8 cellular contexts compared by ENCODE assay signal in genomic region chr5:132293992-132294727, GRCh38. TPM values are rescaled to one million over a fixed set of nuclear protein-coding genes. Genes with fewer than 3 reads are reported as not detected.
DNase-seq lines count a peak whose midpoint lies in the region; ATAC-seq and TF ChIP-seq lines count a peak whose summit lies in the region.

TSS of gene SLC22A4 (plus strand) at chr5:132294394. CDS start at chr5:132294617, 223 bp downstream.

- peak within 1 kb of the TSS; percentile 69 for H3K4me2 ChIP-seq in SU-DHL-6 (ENCODE audit: low read depth, low read length, poor library complexity, severe bottlenecking)

- TF ChIP-seq POLR2A in adrenal gland (IDR thresholded peaks at IDR 0.05), result peak; percentile 77 to 79
- peak; percentile 6 to 77 for TF ChIP-seq POLR2A in heart left ventricle (IDR thresholded peaks at IDR 0.05)
- peak in 3 of 4 donors; percentile 65 to 86 (median 76) for TF ChIP-seq POLR2A in upper lobe of left lung (IDR thresholded peaks at IDR 0.05)

- H3F3A ChIP-seq in SU-DHL-6 (ENCODE audit: insufficient read depth), result no peaks in the 10 kb centered on the region

- H3K9ac ChIP-seq in SU-DHL-6 (ENCODE audit: low read length), result peak within 1 kb of the TSS; percentile 55

- intact Hi-C loops in adrenal gland (cut with DNase I), result loop anchor here in 1 of 2 donors (10.0 kb wide), 1 partner anchor 71 kb away; the partner anchor contains the start of gene SLC22A5
- intact Hi-C loops in heart left ventricle (cut with DNase I), result loop anchor here in 7 of 10 donors (2.0 to 10.0 kb wide), 8 partner anchors 67 to 203 kb away; partner anchors contain the start of genes SLC22A5 (in 4 of the 7), IRF1 (in 2 of the 7) and P4HA2 (in 2 of the 7)

- H3K27ac ChIP-seq in SU-DHL-6 (ENCODE audit: low read depth, low read length) (no peak within 1 kb of the TSS), adrenal gland (peak within 1 kb of the TSS; percentile 92 to 100 (median 99)), heart left ventricle (peak within 1 kb of the TSS; percentile 89 to 99 (median 97)), upper lobe of left lung (peak within 1 kb of the TSS; percentile 90 to 97 (median 96))

- H2AFZ ChIP-seq in SU-DHL-6 (ENCODE audit: low read depth, low read length, severe bottlenecking), result peak within 1 kb of the TSS; percentile 88

- no peak for TF ChIP-seq EP300 in upper lobe of left lung (IDR thresholded peaks at IDR 0.05)

- H4K20me1 ChIP-seq in SU-DHL-6 (ENCODE audit: low read depth, low read length), result no peaks in the 10 kb centered on the region

- TF ChIP-seq CTCF in GM10248 (IDR thresholded peaks at IDR 0.05; ENCODE audit: control extremely low read depth, extremely low read depth, low read depth, missing control alignments) (no peak), SU-DHL-6 (IDR thresholded peaks at IDR 0.05; ENCODE audit: insufficient read depth, low read length, poor library complexity, severe bottlenecking) (no peak), adrenal gland (IDR thresholded peaks at IDR 0.05) (no peak), heart left ventricle (IDR thresholded peaks at IDR 0.05) (peak in 3 of 12 donors; percentile 2 to 4 (median 3)), upper lobe of left lung (IDR thresholded peaks at IDR 0.05) (peak in 1 of 6 experiments; percentile 11)

- POLR2A ChIA-PET in GM10248 (lab: Yijun Ruan, JAX), result interaction anchor here (0.7 to 1.0 kb wide), 4 partner anchors 10 to 196 kb away, joined by 3 read pairs; partner anchors contain the start of gene IRF1

- H3K4me1 ChIP-seq in adrenal gland (replicated peaks in 1 of 2) (peaks cover 0 to 22% of the 10 kb centered on the region in 2 donors), heart left ventricle (peaks cover 3 to 49% (median 24%) of the 10 kb centered on the region in 12 donors), upper lobe of left lung (peaks cover 15 to 23% (median 18%) of the 10 kb centered on the region in 4 donors)

- no peaks in the 10 kb centered on the region for H3K27me3 ChIP-seq in SU-DHL-6 (ENCODE audit: low read length)
- no peaks in the 10 kb centered on the region for H3K27me3 ChIP-seq in adrenal gland
- H3K27me3 ChIP-seq in heart left ventricle, result no peaks in the 10 kb centered on the region
- H3K27me3 ChIP-seq in upper lobe of left lung, result no peaks in the 10 kb centered on the region

- ATAC-seq in HG02571 (IDR thresholded peaks at IDR 0.05; ENCODE audit: unreplicated experiment) (peak; percentile 63), heart left ventricle (peak; percentile 86 to 88 (median 87)), upper lobe of left lung (ENCODE audit: low FRiP score in 2 of 2) (peak; percentile 90 to 93)

- WGBS in adrenal gland, 4 donors, result 0 to 1% (median 0%) methylated on average over 14 to 63 of the region's 63 CpGs; no CpG with 5 or more reads in 1 of the 4 donors
- 0 to 1% (median 0%) methylated on average over 26 to 63 of the region's 63 CpGs for WGBS in heart left ventricle, 4 donors
- WGBS in upper lobe of left lung, 2 donors, result 0% methylated on average over 12 to 39 of the region's 63 CpGs

- H3K9me2 ChIP-seq in SU-DHL-6 (replicated peaks; ENCODE audit: insufficient read depth, low read length), result no peaks in the 10 kb centered on the region

- peak; percentile 86 for DNase-seq in GM10248 (ENCODE audit: extremely low spot score)
- DNase-seq in NCI-H1048 (lab: John Stamatoyannopoulos, UW), result peak; percentile 84
- peak; percentile 92 to 97 (median 95) for DNase-seq in adrenal gland
- peak; percentile 91 to 96 (median 94) for DNase-seq in heart left ventricle
- DNase-seq in pons (ENCODE audit: low spot score), result peak; percentile 70
- peak; percentile 94 to 97 for DNase-seq in upper lobe of left lung

- no peaks in the 10 kb centered on the region for H3K9me3 ChIP-seq in SU-DHL-6 (ENCODE audit: insufficient read depth, low read length)
- H3K9me3 ChIP-seq in adrenal gland (replicated peaks in 1 of 3), result no peaks in the 10 kb centered on the region
- H3K9me3 ChIP-seq in heart left ventricle, result no peaks in the 10 kb centered on the region
- no peaks in the 10 kb centered on the region for H3K9me3 ChIP-seq in upper lobe of left lung

- H3K4me3 ChIP-seq in SU-DHL-6 (ENCODE audit: insufficient read depth, low read length, poor library complexity, severe bottlenecking) (peak within 1 kb of the TSS; percentile 46), adrenal gland (peak within 1 kb of the TSS; percentile 27 to 73 (median 66)), heart left ventricle (peak within 1 kb of the TSS; percentile 28 to 82 (median 68)), upper lobe of left lung (peak within 1 kb of the TSS; percentile 53 to 75 (median 66))

- CTCF ChIA-PET in GM10248 (lab: Yijun Ruan, JAX), result interaction anchor here (0.6 to 4.8 kb wide), 12 partner anchors 9 to 211 kb away, joined by 3 to 32 read pairs (median 4); no protein-coding TSS in a partner anchor

- H3K79me2 ChIP-seq in SU-DHL-6 (ENCODE audit: insufficient read depth, low read length), result no peaks in the 10 kb centered on the region

- no peaks in the 10 kb centered on the region for H3K36me3 ChIP-seq in SU-DHL-6 (ENCODE audit: low read length)
- no peaks in the 10 kb centered on the region for H3K36me3 ChIP-seq in adrenal gland (replicated peaks in 1 of 2)
- no peaks in the 10 kb centered on the region for H3K36me3 ChIP-seq in heart left ventricle
- no peaks in the 10 kb centered on the region for H3K36me3 ChIP-seq in upper lobe of left lung

RNA-seq across cellular contexts. Expression of gene SLC22A4, which starts in this region (rescaled TPM):
- total RNA-seq in adrenal gland (1 to 10 TPM; 1.4 to 8.2 (median 3.0) TPM), heart left ventricle (1 to 10 TPM in 8 of 9 donors, under 1 TPM in 1; 0.83 to 4.9 (median 2.2) TPM), upper lobe of left lung (10 to 100 TPM in 2 of 6 donors, 1 to 10 TPM in 4; 3.9 to 17.8 (median 8.1) TPM)
- polyA plus RNA-seq in adrenal gland (1 to 10 TPM; 3.3 to 4.0 (median 3.7) TPM), heart left ventricle (1 to 10 TPM in 1 of 2 donors, under 1 TPM in 1; 0.30 to 3.7 TPM)
